ENCODE assay signal across 10 cellular contexts in genomic region chr7:141511370-141512335, GRCh38. TPM values are rescaled to one million over a fixed set of nuclear protein-coding genes. Genes with fewer than 3 reads are reported as not detected.
DNase-seq lines count a peak whose midpoint lies in the region; ATAC-seq and TF ChIP-seq lines count a peak whose summit lies in the region.
"Had no signal": no experiment of that assay in that cellular context is flagged by ENCODE, and none has a peak within 500 bp of the region (broad histone marks: within the 10 kb centered on the region; RNA-seq: fewer than 3 reads in every experiment).

No MANE protein-coding gene starts in this region.

- ATAC-seq in omental fat pad (ENCODE audit: low FRiP score) = no peak
- ATAC-seq: A549 had no signal

- peaks cover 68% of the 10 kb centered on the region for H3K27me3 Mint-ChIP-seq in activated naive CD8-positive, alpha-beta T cell treated with anti-CD3 and anti-CD28 coated beads for 36 hours
- peaks cover 46 to 50% (median 47%) of the 10 kb centered on the region in 3 donors for H3K27me3 Mint-ChIP-seq in CD14-positive monocyte (ENCODE audit: low read depth in 3 of 3)

- no peaks in the 10 kb centered on the region for H3K36me3 ChIP-seq in spleen
- H3K36me3 ChIP-seq: uterus had no signal

- no peak for TF ChIP-seq POLR2A in spleen (IDR thresholded peaks at IDR 0.05)

- H3K4me3 Mint-ChIP-seq in activated naive CD8-positive, alpha-beta T cell treated with anti-CD3 and anti-CD28 coated beads for 36 hours = peak overlapping the region; percentile 64
- H3K4me3 Mint-ChIP-seq in CD14-positive monocyte = peak overlapping the region in 1 of 2 donors; percentile 60

- H3K36me3 Mint-ChIP-seq in activated naive CD8-positive, alpha-beta T cell treated with anti-CD3 and anti-CD28 coated beads for 36 hours = no peaks in the 10 kb centered on the region
- H3K36me3 Mint-ChIP-seq in CD14-positive monocyte = no peaks in the 10 kb centered on the region

- peak overlapping the region in 6 of 8 donors; percentile 8 to 57 (median 18) for H3K4me3 ChIP-seq in spleen
- H3K4me3 ChIP-seq: A549, uterus had no signal

- peak; percentile 20 for DNase-seq in NCI-H1436 (lab: John Stamatoyannopoulos, UW)
- no peak for DNase-seq in NCI-H1436 treated with DMSO at 0.1 percent for 48 hours (lab: John Stamatoyannopoulos, UW)
- DNase-seq in activated naive CD8-positive, alpha-beta T cell treated with anti-CD3 and anti-CD28 coated beads for 36 hours = peak; percentile 14
- DNase-seq in iPS-NIHi11 (ENCODE audit: low spot score) = peak; percentile 60
- DNase-seq in spleen = no peak
- no peak for DNase-seq in SIG-M5 treated with dmso at 0.1 percent for 504 hours (lab: John Stamatoyannopoulos, UW; ENCODE audit: unreplicated experiment)
- no peak for DNase-seq in CD14-positive monocyte (ENCODE audit: low spot score)
- DNase-seq in omental fat pad (ENCODE audit: low spot score) = no peak
- DNase-seq: uterus had no signal

- peaks cover 16% of the 10 kb centered on the region for H3K4me1 Mint-ChIP-seq in activated naive CD8-positive, alpha-beta T cell treated with anti-CD3 and anti-CD28 coated beads for 36 hours
- H3K4me1 Mint-ChIP-seq in CD14-positive monocyte = peaks cover 8% of the 10 kb centered on the region

- whole genome bisulfite sequencing in spleen, 5 donors = 4 to 7% (median 5%) methylated on average over 32 to 43 of the region's 43 CpGs

- H3K9me3 Mint-ChIP-seq in activated naive CD8-positive, alpha-beta T cell treated with anti-CD3 and anti-CD28 coated beads for 36 hours = peaks cover 3% of the 10 kb centered on the region
- peaks cover 4 to 30% (median 9%) of the 10 kb centered on the region in 7 donors for H3K9me3 Mint-ChIP-seq in CD14-positive monocyte

- H3K27ac ChIP-seq in spleen = no peak overlapping the region
- H3K27ac ChIP-seq: A549, uterus had no signal

- peaks cover 0 to 11% (median 8%) of the 10 kb centered on the region in 6 donors for H3K4me1 ChIP-seq in spleen
- H3K4me1 ChIP-seq: A549 had no signal

- TF ChIP-seq CTCF in spleen (IDR thresholded peaks at IDR 0.05 in 8 of 11, conservative IDR thresholded peaks at IDR 0.05 in 3 of 11) (no peak), CD14-positive monocyte (IDR thresholded peaks at IDR 0.05) (no peak), omental fat pad (IDR thresholded peaks at IDR 0.05) (no peak)

- intact Hi-C loops in spleen (cut with DNase I; ENCODE audit: low total_unique reads) = no loop called here
- intact Hi-C loops in CD14-positive monocyte (cut with micrococcal nuclease) = no loop called here

- peaks cover 0 to 10% (median 0%) of the 10 kb centered on the region in 8 donors for H3K9me3 ChIP-seq in spleen
- H3K9me3 ChIP-seq: A549, uterus had no signal

- no peak overlapping the region for H3K27ac Mint-ChIP-seq in activated naive CD8-positive, alpha-beta T cell treated with anti-CD3 and anti-CD28 coated beads for 36 hours
- H3K27ac Mint-ChIP-seq in CD14-positive monocyte = no peak overlapping the region

- H3K27me3 ChIP-seq in spleen (replicated peaks in 1 of 7) = peaks cover 0 to 63% (median 21%) of the 10 kb centered on the region in 7 donors
- H3K27me3 ChIP-seq: uterus had no signal

RNA-seq across cellular contexts. Expression of gene AGK, which starts 39.6 kb away (rescaled TPM):
- total RNA-seq in activated naive CD8-positive, alpha-beta T cell treated with anti-CD3 and anti-CD28 coated beads for 36 hours = 10 to 100 TPM; 86.0 to 87.4 TPM
- 10 to 100 TPM; 22.0 to 35.5 (median 27.8) TPM for total RNA-seq in spleen
- polyA plus RNA-seq in spleen = 10 to 100 TPM; 11.0 to 12.8 (median 12.1) TPM
- 10 to 100 TPM; 10.0 to 11.0 TPM for polyA plus RNA-seq in CD14-positive monocyte
- total RNA-seq in omental fat pad = 10 to 100 TPM; 17.3 to 22.5 (median 19.7) TPM

Comparison
In these comparisons a context has a peak if more than half of its experiments do, and no peak if none do; other contexts are left out.
1. DNase-seq: peak in NCI-H1436 (single experiment), activated naive CD8-positive, alpha-beta T cell treated with anti-CD3 and anti-CD28 coated beads for 36 hours (single experiment) and iPS-NIHi11 (single experiment); none in NCI-H1436 treated with DMSO at 0.1 percent for 48 hours (single experiment), spleen (single experiment), SIG-M5 treated with dmso at 0.1 percent for 504 hours (single experiment), CD14-positive monocyte (single experiment) and omental fat pad (single experiment).